2 cellular contexts compared by ENCODE assay signal in genomic region chr10:122727426-122727825, GRCh38.
TF ChIP-seq lines count a peak whose summit lies in the region.

No MANE protein-coding gene starts in this region.

TF ChIP-seq in HepG2, 621 proteins besides CTCF, POLR2A, EP300 and RAD21:
- no peak for TF ChIP-seq TOPORS (CRISPR knock-in tag; IDR thresholded peaks at IDR 0.05)
- TF ChIP-seq, protein P1, sequence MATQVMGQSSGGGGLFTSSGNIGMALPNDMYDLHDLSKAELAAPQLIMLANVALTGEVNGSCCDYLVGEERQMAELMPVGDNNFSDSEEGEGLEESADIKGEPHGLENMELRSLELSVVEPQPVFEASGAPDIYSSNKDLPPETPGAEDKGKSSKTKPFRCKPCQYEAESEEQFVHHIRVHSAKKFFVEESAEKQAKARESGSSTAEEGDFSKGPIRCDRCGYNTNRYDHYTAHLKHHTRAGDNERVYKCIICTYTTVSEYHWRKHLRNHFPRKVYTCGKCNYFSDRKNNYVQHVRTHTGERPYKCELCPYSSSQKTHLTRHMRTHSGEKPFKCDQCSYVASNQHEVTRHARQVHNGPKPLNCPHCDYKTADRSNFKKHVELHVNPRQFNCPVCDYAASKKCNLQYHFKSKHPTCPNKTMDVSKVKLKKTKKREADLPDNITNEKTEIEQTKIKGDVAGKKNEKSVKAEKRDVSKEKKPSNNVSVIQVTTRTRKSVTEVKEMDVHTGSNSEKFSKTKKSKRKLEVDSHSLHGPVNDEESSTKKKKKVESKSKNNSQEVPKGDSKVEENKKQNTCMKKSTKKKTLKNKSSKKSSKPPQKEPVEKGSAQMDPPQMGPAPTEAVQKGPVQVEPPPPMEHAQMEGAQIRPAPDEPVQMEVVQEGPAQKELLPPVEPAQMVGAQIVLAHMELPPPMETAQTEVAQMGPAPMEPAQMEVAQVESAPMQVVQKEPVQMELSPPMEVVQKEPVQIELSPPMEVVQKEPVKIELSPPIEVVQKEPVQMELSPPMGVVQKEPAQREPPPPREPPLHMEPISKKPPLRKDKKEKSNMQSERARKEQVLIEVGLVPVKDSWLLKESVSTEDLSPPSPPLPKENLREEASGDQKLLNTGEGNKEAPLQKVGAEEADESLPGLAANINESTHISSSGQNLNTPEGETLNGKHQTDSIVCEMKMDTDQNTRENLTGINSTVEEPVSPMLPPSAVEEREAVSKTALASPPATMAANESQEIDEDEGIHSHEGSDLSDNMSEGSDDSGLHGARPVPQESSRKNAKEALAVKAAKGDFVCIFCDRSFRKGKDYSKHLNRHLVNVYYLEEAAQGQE (IDR thresholded peaks at IDR 0.05; ENCODE audit: borderline replicate concordance in 1 of 2, low read depth in 1 of 2, low read length in 2 of 2): peak; percentile 3 to 66; a peak in 2 of 4 replicates
TF ChIP-seq in HepG2: peak in this region for 1.

TF ChIP-seq in H1, 55 proteins besides CTCF, POLR2A, EP300 and RAD21:
- TF ChIP-seq CHD7 (IDR thresholded peaks at IDR 0.05; ENCODE audit: insufficient replicate concordance, low read length) (no peak), CBX5 (IDR thresholded peaks at IDR 0.05; ENCODE audit: low read depth, low read length) (no peak), RXRA (IDR thresholded peaks at IDR 0.05; ENCODE audit: insufficient read depth, low read depth, low read length) (no peak), NANOG (IDR thresholded peaks at IDR 0.05; ENCODE audit: insufficient read depth, low read depth, low read length, poor library complexity, severe bottlenecking) (no peak), JUND (IDR thresholded peaks at IDR 0.05; ENCODE audit: low read length) (0 out of 2 replicates have a peak, but pooled peaks have one; percentile 12), ZNF274 (IDR thresholded peaks at IDR 0.05; ENCODE audit: borderline replicate concordance, extremely low read depth, low read length) (no peak), CREB1 (IDR thresholded peaks at IDR 0.05) (no peak)
